Comparison of ENCODE assay signal across 1 cellular context in the genomic region with DNA sequence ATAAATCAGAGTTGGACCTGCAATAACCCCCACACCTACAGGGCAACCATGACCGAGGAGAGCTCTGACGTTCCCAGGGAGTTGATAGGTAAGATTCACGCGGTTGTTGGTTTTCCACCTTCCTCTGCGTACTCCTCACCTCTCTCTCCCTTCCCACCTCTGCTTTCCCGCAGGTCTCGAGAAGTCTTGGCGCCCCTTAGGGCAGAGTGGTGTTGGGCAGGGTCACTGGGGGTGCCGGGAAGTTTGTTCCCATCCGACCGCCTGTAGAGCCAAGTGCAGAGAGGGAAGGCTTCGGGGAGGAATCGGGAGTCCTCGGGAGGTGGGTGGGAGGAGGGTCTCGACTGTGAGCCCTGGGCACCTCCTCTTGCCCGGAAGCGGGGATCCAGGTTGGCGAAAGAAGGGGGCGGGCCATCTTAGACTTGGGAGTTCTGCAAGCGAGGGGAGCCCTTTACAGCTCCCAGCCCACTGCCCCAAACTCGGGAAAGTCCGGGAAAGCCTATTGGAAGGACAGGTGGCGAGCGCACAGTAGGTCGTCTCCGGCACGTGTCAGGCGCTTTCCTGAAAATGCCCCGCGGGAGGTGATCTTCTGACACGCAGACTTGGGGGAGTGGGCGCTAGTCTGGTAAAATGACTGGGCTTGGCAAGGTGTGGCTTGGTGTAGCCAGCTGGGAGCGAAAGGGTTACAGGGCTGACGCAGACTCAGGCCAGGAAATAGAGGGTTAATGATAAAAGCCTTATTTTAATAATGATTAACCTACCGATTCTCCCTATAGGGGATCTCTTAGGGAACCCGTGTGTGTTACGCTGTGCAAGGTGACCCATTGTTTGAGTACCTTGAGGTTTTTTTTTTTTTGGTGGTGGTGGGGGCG.
TF ChIP-seq lines count a peak whose summit lies in the region.

No MANE protein-coding gene starts in this region.

TF ChIP-seq in neural cell, 6 proteins besides CTCF, POLR2A, EP300 and RAD21 (continued from another document):
- no peak for TF ChIP-seq MXI1 (conservative IDR thresholded peaks at IDR 0.05; ENCODE audit: poor library complexity, severe bottlenecking)
